ENCODE assay signal across 14 cellular contexts in genomic region chr6:34285571-34285970, GRCh38. TPM values are rescaled to one million over a fixed set of nuclear protein-coding genes. Genes with fewer than 3 reads are reported as not detected.
DNase-seq lines count a peak whose midpoint lies in the region; ATAC-seq and TF ChIP-seq lines count a peak whose summit lies in the region.
"Had no signal": no experiment of that assay in that cellular context is flagged by ENCODE, and none has a peak within 500 bp of the region (broad histone marks: within the 10 kb centered on the region; RNA-seq: fewer than 3 reads in every experiment).

No MANE protein-coding gene starts in this region.

- H3K27ac ChIP-seq in KOPT-K1 (ENCODE audit: low read depth, low read length, poor library complexity, severe bottlenecking) = peak overlapping the region; percentile 73
- peak overlapping the region; percentile 59 to 96 (median 87) for H3K27ac ChIP-seq in dorsolateral prefrontal cortex
- peak overlapping the region in 3 of 5 donors; percentile 25 to 51 (median 47) for H3K27ac ChIP-seq in stomach

- H3K9me3 Mint-ChIP-seq in mesothelial cell of epicardium = no peaks in the 10 kb centered on the region
- H3K9me3 Mint-ChIP-seq in effector memory CD8-positive, alpha-beta T cell = no peaks in the 10 kb centered on the region
- H3K9me3 Mint-ChIP-seq: WTC11 had no signal

- H3K27me3 Mint-ChIP-seq in mesothelial cell of epicardium (ENCODE audit: low read depth) = no peaks in the 10 kb centered on the region
- no peaks in the 10 kb centered on the region for H3K27me3 Mint-ChIP-seq in effector memory CD8-positive, alpha-beta T cell
- H3K27me3 Mint-ChIP-seq: T-helper 17 cell had no signal

- TF ChIP-seq EP300 in stomach (IDR thresholded peaks at IDR 0.05) = no peak

- H3K9me3 ChIP-seq in KOPT-K1 (ENCODE audit: insufficient read depth, low read length, poor library complexity, severe bottlenecking) = no peaks in the 10 kb centered on the region
- H3K9me3 ChIP-seq in stomach = no peaks in the 10 kb centered on the region

- WGBS in stomach, 5 donors = 71 to 86% (median 79%) methylated on average over 2 of the region's 2 CpGs

- no peak overlapping the region for H3K4me3 Mint-ChIP-seq in mesothelial cell of epicardium
- no peak overlapping the region for H3K4me3 Mint-ChIP-seq in effector memory CD8-positive, alpha-beta T cell
- H3K4me3 Mint-ChIP-seq: T-helper 17 cell, WTC11 had no signal

- ATAC-seq in GM19023 (IDR thresholded peaks at IDR 0.05; ENCODE audit: unreplicated experiment) = no peak
- no peak for ATAC-seq in effector memory CD8-positive, alpha-beta T cell (replicated peaks)
- ATAC-seq: T-helper 17 cell, WTC11 had no signal

- peaks cover 15% of the 10 kb centered on the region for H3K36me3 Mint-ChIP-seq in mesothelial cell of epicardium
- peaks cover 21% of the 10 kb centered on the region for H3K36me3 Mint-ChIP-seq in effector memory CD8-positive, alpha-beta T cell (ENCODE audit: insufficient read depth)

- H3K4me1 Mint-ChIP-seq in mesothelial cell of epicardium = no peaks in the 10 kb centered on the region
- H3K4me1 Mint-ChIP-seq in effector memory CD8-positive, alpha-beta T cell (ENCODE audit: low read depth in 2 of 2) = peaks cover 2 to 10% of the 10 kb centered on the region in 2 donors
- H3K4me1 Mint-ChIP-seq: WTC11 had no signal

- H3K4me1 ChIP-seq in stomach = peaks cover 0 to 47% (median 0%) of the 10 kb centered on the region in 4 donors

- DNase-seq in dorsolateral prefrontal cortex (no peak), mesothelial cell of epicardium (ENCODE audit: low spot score in 2 of 2, unreplicated experiment in 2 of 2) (no peak), stomach (no peak)
- no peak for DNase-seq in effector memory CD8-positive, alpha-beta T cell
- DNase-seq in stimulated activated CD4-positive, alpha-beta T cell treated with anti-CD3 and anti-CD28 coated beads, Interleukin-2, amount 100 ng/mL, for 48 hours = no peak
- DNase-seq in activated effector memory CD4-positive, alpha-beta T cell treated with anti-CD3 and anti-CD28 coated beads, Interleukin-2, amount 50 U/mL, for 16 hours = no peak
- DNase-seq: activated gamma-delta T cell treated with Interleukin-2 at 50 U/mL for 16 hours, NCI-H187 treated with DMSO at 0.1 percent for 48 hours, NCI-H510A treated with DMSO at 0.1 percent for 48 hours, SIG-M5, T-helper 17 cell had no signal

- peak overlapping the region; percentile 43 for H3K27ac Mint-ChIP-seq in mesothelial cell of epicardium
- H3K27ac Mint-ChIP-seq in effector memory CD8-positive, alpha-beta T cell = no peak overlapping the region

- TF ChIP-seq CTCF in dorsolateral prefrontal cortex (IDR thresholded peaks at IDR 0.05 in 54 of 56, conservative IDR thresholded peaks at IDR 0.05 in 2 of 56; ENCODE audit: low read depth in 1 of 56, partially characterized antibody in 56 of 56) (peak in 5 of 56 donors; percentile 8 to 18 (median 12)), mesothelial cell of epicardium (IDR thresholded peaks at IDR 0.05; ENCODE audit: unreplicated experiment) (no peak), stomach (IDR thresholded peaks at IDR 0.05) (no peak)

- H3K27me3 ChIP-seq in dorsolateral prefrontal cortex = no peaks in the 10 kb centered on the region
- no peaks in the 10 kb centered on the region for H3K27me3 ChIP-seq in stomach

- intact Hi-C loops in dorsolateral prefrontal cortex (cut with DNase I) = loop anchor here in 1 of 2 donors (2.0 to 5.0 kb wide), 2 partner anchors 107 to 127 kb away; partner anchors contain the start of gene NUDT3
- intact Hi-C loops in stomach (cut with DNase I; ENCODE audit: low total_unique reads) = no loop called here

- H3K4me3 ChIP-seq in dorsolateral prefrontal cortex (peak overlapping the region in 17 of 59 donors; percentile 1 to 40 (median 16)), stomach (no peak overlapping the region)

- TF ChIP-seq POLR2A in stomach (IDR thresholded peaks at IDR 0.05) = no peak

- H3K36me3 ChIP-seq in KOPT-K1 (ENCODE audit: insufficient read depth, low read length) (peaks cover 12% of the 10 kb centered on the region), stomach (peaks cover 0 to 35% (median 26%) of the 10 kb centered on the region in 4 donors)

RNA-seq across cellular contexts. Expression of gene SMIM29, which starts 36.8 kb away (rescaled TPM):
- total RNA-seq in dorsolateral prefrontal cortex = 100 to 1,000 TPM in 3 of 120 experiments, 10 to 100 TPM in 117; 43.8 to 108 (median 67.5) TPM
- 8.4 to 8.9 TPM (median 8.6 TPM) in 3 replicates for total RNA-seq in mesothelial cell of epicardium
- total RNA-seq in stomach = 10 to 100 TPM in 2 of 5 donors, 1 to 10 TPM in 3; 2.8 to 49.1 (median 5.3) TPM
- 10 to 100 TPM; 30.4 to 41.5 (median 32.1) TPM for polyA plus RNA-seq in stomach

RNA-seq across cellular contexts. Expression of gene HMGA1, which starts 48.9 kb away (rescaled TPM):
- total RNA-seq in dorsolateral prefrontal cortex = 10 to 100 TPM; 33.1 to 85.0 (median 58.3) TPM
- total RNA-seq in mesothelial cell of epicardium = 213 to 222 TPM (median 216 TPM) in 3 replicates
- 100 to 1,000 TPM in 1 of 5 donors, 10 to 100 TPM in 3, 1 to 10 TPM in 1; 9.3 to 106 (median 33.6) TPM for total RNA-seq in stomach
- polyA plus RNA-seq in stomach = 100 to 1,000 TPM in 1 of 3 donors, 10 to 100 TPM in 2; 91.4 to 114 (median 92.6) TPM
